ENCODE assay signal across 1 cellular context in the genomic region with DNA sequence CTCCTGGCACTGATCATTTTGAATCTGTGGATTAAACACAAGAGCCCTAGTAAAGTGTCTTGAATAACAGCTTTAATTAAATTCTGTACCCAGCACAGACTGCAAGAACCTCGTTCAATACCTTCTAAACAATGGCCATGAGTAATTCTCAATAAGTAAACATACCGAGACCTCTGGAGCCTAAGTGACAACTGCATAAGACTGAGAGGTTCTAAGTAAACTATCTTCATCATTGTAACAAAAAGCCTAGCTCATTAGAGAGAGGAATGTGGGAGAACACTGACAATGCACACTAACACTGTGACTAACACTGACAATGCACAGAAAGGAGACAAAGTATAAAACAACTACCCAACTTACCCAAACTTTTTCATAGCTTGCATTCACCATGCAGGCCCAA.
TF ChIP-seq lines count a peak whose summit lies in the region.

No MANE protein-coding gene starts in this region.

TF ChIP-seq in HepG2, 621 proteins besides CTCF, POLR2A, EP300 and RAD21:
- TF ChIP-seq HOXA3 (CRISPR knock-in tag; IDR thresholded peaks at IDR 0.05): no peak
- no peak for TF ChIP-seq ELF4 (CRISPR knock-in tag; IDR thresholded peaks at IDR 0.05; ENCODE audit: borderline replicate concordance)
- TF ChIP-seq SOX5 (CRISPR knock-in tag; IDR thresholded peaks at IDR 0.05; ENCODE audit: borderline replicate concordance): peak; percentile 16; the same call in 1 of the 2 replicates
- no peak for TF ChIP-seq SOX13 (IDR thresholded peaks at IDR 0.05)
- TF ChIP-seq SOX13 (CRISPR knock-in tag; conservative IDR thresholded peaks at IDR 0.05 in 1 of 2, IDR thresholded peaks at IDR 0.05 in 1 of 2): peak in 1 of 2 experiments; percentile 56; a peak in 1 of 4 replicates
- no peak for TF ChIP-seq FOXP1 (IDR thresholded peaks at IDR 0.05)
- TF ChIP-seq FOXP1 (CRISPR knock-in tag; IDR thresholded peaks at IDR 0.05): 0 out of 2 replicates have a peak, but pooled peaks have one; percentile 10
TF ChIP-seq in HepG2: peak in this region for 3.
